ENCODE assay signal across 22 cellular contexts in the genomic region with DNA sequence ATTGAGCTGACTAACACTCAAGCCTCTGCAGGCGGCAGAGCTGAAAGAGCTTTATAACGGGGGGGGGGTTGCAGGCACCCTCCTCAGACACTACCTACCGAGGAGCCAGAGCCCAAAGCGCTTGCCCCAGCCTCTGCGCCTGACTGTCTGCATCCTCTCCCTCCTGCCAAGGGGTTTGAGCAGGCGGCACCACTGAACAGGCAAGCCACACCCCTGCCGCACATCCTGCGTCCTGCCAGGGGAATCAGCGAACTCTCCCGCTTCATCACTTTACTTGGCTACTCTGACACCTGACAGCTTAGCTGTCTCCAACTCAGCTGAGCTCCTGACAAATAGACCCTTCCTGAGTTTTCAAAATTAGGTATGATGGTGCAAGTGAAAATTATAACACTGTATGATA.
"Had no signal": no experiment of that assay in that cellular context is flagged by ENCODE, and none has a peak within 500 bp of the region (broad histone marks: within the 10 kb centered on the region; RNA-seq: fewer than 3 reads in every experiment).

No MANE protein-coding gene starts in this region.

- H3K36me3 Mint-ChIP-seq: immature natural killer cell, mesothelial cell of epicardium had no signal

- H3K27ac Mint-ChIP-seq: immature natural killer cell, mesothelial cell of epicardium had no signal

- H3K4me1 ChIP-seq: esophagus muscularis mucosa, foreskin keratinocyte, gastroesophageal sphincter, heart left ventricle, left lung, lower lobe of right lung had no signal

- H3K4me1 Mint-ChIP-seq: immature natural killer cell, mesothelial cell of epicardium had no signal

- H3K27ac ChIP-seq: coronary artery, dorsolateral prefrontal cortex, esophagus muscularis mucosa, foreskin keratinocyte, gastroesophageal sphincter, heart left ventricle, hepatocyte, left lung, lower lobe of right lung had no signal

- H3K4me2 ChIP-seq: hepatocyte had no signal

- H3K4me3 Mint-ChIP-seq: immature natural killer cell, mesothelial cell of epicardium had no signal

- H3K4me3 ChIP-seq: coronary artery, dorsolateral prefrontal cortex, esophagus muscularis mucosa, gastroesophageal sphincter, heart left ventricle, hepatocyte, left lung, lower lobe of right lung, mucosa of descending colon had no signal

- H3K79me2 ChIP-seq: hepatocyte had no signal

- H2AFZ ChIP-seq: hepatocyte had no signal

- H3K27me3 ChIP-seq: esophagus muscularis mucosa, foreskin keratinocyte, gastroesophageal sphincter, heart left ventricle, hepatocyte, left lung had no signal

- H3K9me3 ChIP-seq: esophagus muscularis mucosa, gastroesophageal sphincter, heart left ventricle, lower lobe of right lung had no signal

- DNase-seq: dermis blood vessel endothelial cell; dorsolateral prefrontal cortex; effector CD4-positive, alpha-beta T cell; effector memory CD4-positive, alpha-beta T cell; foreskin keratinocyte; heart left ventricle; hypothalamus; immature natural killer cell; islet precursor cell; kidney; kidney glomerular epithelial cell; left cardiac atrium; left lung; left ventricle myocardium superior; lower lobe of right lung; mesenchymal stem cell; mucosa of descending colon had no signal

- H3K36me3 ChIP-seq: esophagus muscularis mucosa, gastroesophageal sphincter, heart left ventricle, left lung, lower lobe of right lung had no signal
